1 cellular context compared by ENCODE assay signal in genomic region chr2:112794131-112794733, GRCh38.
TF ChIP-seq lines count a peak whose summit lies in the region.

No MANE protein-coding gene starts in this region.

TF ChIP-seq in GM12878, 131 proteins besides CTCF, POLR2A, EP300 and RAD21 (continued from another document):
- TF ChIP-seq PKNOX1 (IDR thresholded peaks at IDR 0.05) (no peak), BMI1 (IDR thresholded peaks at IDR 0.05; ENCODE audit: borderline replicate concordance) (no peak), ETV6 (conservative IDR thresholded peaks at IDR 0.05 in 1 of 2, IDR thresholded peaks at IDR 0.05 in 1 of 2; ENCODE audit: borderline replicate concordance in 1 of 2, low read depth in 1 of 2) (peak in 1 of 2 experiments; percentile 56; a peak in 2 of 4 replicates), TBL1XR1 (IDR thresholded peaks at IDR 0.05; ENCODE audit: low read depth, low read length) (no peak), KAT2A (conservative IDR thresholded peaks at IDR 0.05; ENCODE audit: control insufficient read depth, low read depth, low read length) (no peak), CHD4 (IDR thresholded peaks at IDR 0.05) (no peak), SMARCA5 (IDR thresholded peaks at IDR 0.05) (no peak), PAX8 (IDR thresholded peaks at IDR 0.05) (no peak), PML (IDR thresholded peaks at IDR 0.05; ENCODE audit: low read length) (no peak), SPI1 (IDR thresholded peaks at IDR 0.05; ENCODE audit: borderline replicate concordance, insufficient read depth, low read depth, low read length) (peak; percentile 78; the same call in 1 of the 2 replicates), USF2 (IDR thresholded peaks at IDR 0.05; ENCODE audit: borderline replicate concordance, low read depth, low read length) (no peak; the same call in 1 of the 2 replicates), ZBTB33 (IDR thresholded peaks at IDR 0.05) (no peak), FOS (IDR thresholded peaks at IDR 0.05; ENCODE audit: borderline replicate concordance, extremely low read depth, insufficient read length) (no peak), JUND (IDR thresholded peaks at IDR 0.05; ENCODE audit: low read depth, low read length) (no peak), NR2F1 (conservative IDR thresholded peaks at IDR 0.05) (no peak), CREB1 (IDR thresholded peaks at IDR 0.05; ENCODE audit: low read depth) (peak; percentile 97), ATF2 (IDR thresholded peaks at IDR 0.05; ENCODE audit: low read length) (peak; percentile 15; the same call in 1 of the 2 replicates), RUNX3 (IDR thresholded peaks at IDR 0.05; ENCODE audit: low read length) (peak; percentile 40)
